In genomic region chr6:3687847-3688246, GRCh38 we compare ENCODE assay signal across 15 cellular contexts.
"Had no signal": no experiment of that assay in that cellular context is flagged by ENCODE, and none has a peak within 500 bp of the region (broad histone marks: within the 10 kb centered on the region; RNA-seq: fewer than 3 reads in every experiment).

No MANE protein-coding gene starts in this region.

- H3K4me3 ChIP-seq: body of pancreas, coronary artery, gastrocnemius medialis, heart right ventricle, left ventricle myocardium inferior, testis had no signal

- DNase-seq: activated B cell treated with CpG ODN at 0.5 μM for 24 hours; amniotic stem cell; body of pancreas; central memory CD4-positive, alpha-beta T cell; effector CD4-positive, alpha-beta T cell; gastrocnemius medialis; heart right ventricle; left ventricle myocardium inferior; nephron progenitor cell; stimulated activated CD4-positive, alpha-beta T cell treated with anti-CD3 and anti-CD28 coated beads, Interleukin-2, amount 100 ng/mL, for 48 hours; stimulated activated CD8-positive, alpha-beta memory T cell treated with anti-CD3 and anti-CD28 coated beads, Interleukin-4, amount 100 ng/mL, for 48 hours; testis had no signal

- H3K9me3 ChIP-seq: body of pancreas, gastrocnemius medialis, left ventricle myocardium inferior, testis had no signal

- FAIRE-seq: keratinocyte, TTC549 had no signal

- H3K36me3 ChIP-seq: gastrocnemius medialis, heart right ventricle, left ventricle myocardium inferior had no signal

- H3K27ac ChIP-seq: body of pancreas, coronary artery, gastrocnemius medialis, heart right ventricle, left ventricle myocardium inferior, testis had no signal

- H3K27me3 ChIP-seq: body of pancreas, gastrocnemius medialis, heart right ventricle, testis had no signal

- ATAC-seq: body of pancreas, gastrocnemius medialis, heart right ventricle had no signal
